In the genomic region with DNA sequence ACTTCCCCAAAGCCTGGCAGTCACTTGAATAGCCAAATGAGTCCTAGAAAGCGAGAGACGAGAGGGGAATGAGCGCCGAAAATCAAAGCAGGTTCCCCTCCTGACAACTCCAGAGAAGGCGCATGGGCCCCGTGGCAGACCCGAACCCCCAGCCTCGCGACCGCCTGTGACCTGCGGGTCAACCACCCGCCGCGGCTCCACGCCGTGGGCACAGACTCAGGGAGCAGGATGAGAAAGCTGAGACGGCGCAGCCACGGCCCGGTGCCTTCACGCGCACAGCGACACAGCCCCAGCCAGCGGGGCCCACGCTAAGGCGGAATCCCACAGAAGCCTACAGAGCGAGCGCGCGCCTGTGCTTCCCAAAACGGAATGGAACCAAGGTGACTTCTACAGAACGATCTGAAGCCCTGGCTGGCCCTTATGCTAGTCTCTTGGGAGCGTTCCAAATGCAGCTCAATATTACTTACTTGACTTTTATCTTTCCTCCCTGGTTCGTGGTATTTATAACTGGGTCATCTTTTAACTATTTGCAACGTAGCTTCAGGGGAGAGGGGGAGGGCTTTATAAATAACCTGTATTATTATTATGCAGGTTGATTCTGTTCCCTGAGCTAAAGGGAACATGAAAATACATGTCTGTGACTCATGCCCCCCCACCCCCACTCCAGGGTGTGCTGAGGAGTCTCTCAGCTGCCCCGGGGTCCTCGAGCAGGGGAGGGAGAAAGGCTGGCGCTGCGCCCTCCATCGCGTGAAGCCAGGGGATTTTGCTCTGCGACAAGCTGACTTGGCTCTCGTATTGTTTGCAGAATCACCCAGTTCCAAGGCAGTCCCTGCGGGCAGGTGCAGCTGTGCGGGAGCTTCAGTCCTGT, we compare ENCODE assay signal across 10 cellular contexts. TPM values are rescaled to one million over a fixed set of nuclear protein-coding genes. Genes with fewer than 3 reads are reported as not detected.
A peak's percentile ranks its signal among the peaks of the same experiment; 100 is the strongest.
DNase-seq lines count a peak whose midpoint lies in the region; ATAC-seq and TF ChIP-seq lines count a peak whose summit lies in the region.
"Had no signal": no experiment of that assay in that cellular context is flagged by ENCODE, and none has a peak within 500 bp of the region (broad histone marks: within the 10 kb centered on the region; RNA-seq: fewer than 3 reads in every experiment).

No MANE protein-coding gene starts in this region.

- H3K9ac ChIP-seq in colonic mucosa (ENCODE audit: low read depth in 2 of 2, low read length in 2 of 2), result no peak overlapping the region

- H3K27me3 ChIP-seq in GM23338 (ENCODE audit: insufficient read depth) (peaks cover 88% of the 10 kb centered on the region), colonic mucosa (peaks cover 70% of the 10 kb centered on the region)

- H3K4me3 Mint-ChIP-seq in GM23338, result peak overlapping the region; percentile 78
- no peak overlapping the region for H3K4me3 Mint-ChIP-seq in natural killer cell treated with Interleukin-12 subunit alpha and Interleukin-12 subunit beta and Interleukin-15 and Interleukin-18, amount 100 ng/mL, for 72 hours

- peak overlapping the region; percentile 72 for H2AFZ ChIP-seq in GM23338

- no peak; the same call in 2 of the 3 replicates for ATAC-seq in GM23338
- no peak for ATAC-seq in natural killer cell treated with Interleukin-12 subunit alpha and Interleukin-12 subunit beta and Interleukin-15 and Interleukin-18, amount 100 ng/mL, for 72 hours

- H3K4me3 ChIP-seq in GM23338 (peak overlapping the region; percentile 71), colonic mucosa (no peak overlapping the region)

- intact Hi-C loops in colonic mucosa (cut with DNase I), result no loop called here

- H3K27me3 Mint-ChIP-seq in GM23338 (ENCODE audit: insufficient read depth, low read depth, poor library complexity), result peaks cover 86% of the 10 kb centered on the region
- H3K27me3 Mint-ChIP-seq in natural killer cell treated with Interleukin-12 subunit alpha and Interleukin-12 subunit beta and Interleukin-15 and Interleukin-18, amount 100 ng/mL, for 72 hours, result peaks cover 44 to 51% of the 10 kb centered on the region in 2 donors

- H3K4me1 ChIP-seq in GM23338 (ENCODE audit: insufficient read depth) (peaks cover 55% of the 10 kb centered on the region), colonic mucosa (no peaks in the 10 kb centered on the region)

- H3K4me1 Mint-ChIP-seq in GM23338, result peaks cover 64% of the 10 kb centered on the region
- peaks cover 5 to 11% of the 10 kb centered on the region in 2 donors for H3K4me1 Mint-ChIP-seq in natural killer cell treated with Interleukin-12 subunit alpha and Interleukin-12 subunit beta and Interleukin-15 and Interleukin-18, amount 100 ng/mL, for 72 hours (ENCODE audit: low read depth in 2 of 2)

- DNase-seq in GM23338 (ENCODE audit: low spot score) (peak; percentile 48), NCI-H2196 (lab: John Stamatoyannopoulos, UW; ENCODE audit: unreplicated experiment) (peak; percentile 62), colonic mucosa (peak; percentile 12), pons (ENCODE audit: low spot score) (no peak), activated gamma-delta T cell treated with Interleukin-2 at 50 U/mL for 16 hours (no peak), OCI-M2 (lab: John Stamatoyannopoulos, UW; ENCODE audit: unreplicated experiment) (no peak), inferior parietal cortex (ENCODE audit: extremely low spot score) (no peak)
- peak; percentile 56 for DNase-seq in natural killer cell treated with Interleukin-12 subunit alpha and Interleukin-12 subunit beta and Interleukin-15 and Interleukin-18, amount 100 ng/mL, for 72 hours (ENCODE audit: low spot score)
- DNase-seq: stimulated activated CD8-positive, alpha-beta memory T cell treated with anti-CD3 and anti-CD28 coated beads, Interleukin-4, amount 100 ng/mL, for 48 hours had no signal

- no peak overlapping the region for H3K27ac Mint-ChIP-seq in GM23338
- no peak overlapping the region for H3K27ac Mint-ChIP-seq in natural killer cell treated with Interleukin-12 subunit alpha and Interleukin-12 subunit beta and Interleukin-15 and Interleukin-18, amount 100 ng/mL, for 72 hours

- TF ChIP-seq CTCF in GM23338 (conservative IDR thresholded peaks at IDR 0.05; ENCODE audit: low read depth in 2 of 2), result no peak
- no peak for TF ChIP-seq CTCF in colonic mucosa (IDR thresholded peaks at IDR 0.05)

- H3K4me2 ChIP-seq in GM23338, result peak overlapping the region; percentile 95

- H4K20me1 ChIP-seq in GM23338 (replicated peaks; ENCODE audit: insufficient read depth), result no peaks in the 10 kb centered on the region

- H3K36me3 ChIP-seq in GM23338 (ENCODE audit: insufficient read depth) (no peaks in the 10 kb centered on the region), colonic mucosa (no peaks in the 10 kb centered on the region)

- no peaks in the 10 kb centered on the region for H3K9me2 ChIP-seq in GM23338 (ENCODE audit: insufficient read depth)

- H3K36me3 Mint-ChIP-seq in GM23338 (ENCODE audit: low read depth), result no peaks in the 10 kb centered on the region
- H3K36me3 Mint-ChIP-seq in natural killer cell treated with Interleukin-12 subunit alpha and Interleukin-12 subunit beta and Interleukin-15 and Interleukin-18, amount 100 ng/mL, for 72 hours, result peaks cover 9% of the 10 kb centered on the region

- H3K9me3 ChIP-seq in colonic mucosa, result no peaks in the 10 kb centered on the region

- peaks cover 31% of the 10 kb centered on the region for H3F3A ChIP-seq in GM23338 (replicated peaks; ENCODE audit: low read depth)

- H3K9me3 Mint-ChIP-seq in GM23338, result no peaks in the 10 kb centered on the region
- no peaks in the 10 kb centered on the region for H3K9me3 Mint-ChIP-seq in natural killer cell treated with Interleukin-12 subunit alpha and Interleukin-12 subunit beta and Interleukin-15 and Interleukin-18, amount 100 ng/mL, for 72 hours

- H3K27ac ChIP-seq in GM23338 (ENCODE audit: low read depth) (no peak overlapping the region), colonic mucosa (no peak overlapping the region)

- no peaks in the 10 kb centered on the region for H3K79me2 ChIP-seq in GM23338 (replicated peaks; ENCODE audit: insufficient read depth)

TF ChIP-seq in GM23338, 12 proteins besides CTCF, POLR2A, EP300 and RAD21:
- no peak for TF ChIP-seq JUNB (IDR thresholded peaks at IDR 0.05; ENCODE audit: unreplicated experiment)
- TF ChIP-seq EZH2 (IDR thresholded peaks at IDR 0.05; ENCODE audit: low read depth, unreplicated experiment), result peak; percentile 84

RNA-seq across cellular contexts. Expression of a gene that starts 1.7 kb away (rescaled TPM):
- 0.35 TPM in 1 of 2 replicates, not detected in the other for total RNA-seq in GM23338 (2014; rRNA removed; shearing (Covaris generic))
- polyA plus RNA-seq in GM23338 (2016; fragmentation: Nextera tagmentation; extraction: Ambion mirVana), result 0.45 and 0.92 TPM in 2 replicates
- not detected for total RNA-seq in colonic mucosa
- total RNA-seq in natural killer cell treated with Interleukin-12 subunit alpha and Interleukin-12 subunit beta and Interleukin-15 and Interleukin-18, amount 100 ng/mL, for 72 hours, result not detected
- total RNA-seq: mononuclear cell had no signal

RNA-seq across cellular contexts. Expression of a gene that starts 12.7 kb away (rescaled TPM):
- not detected in 2 replicates for total RNA-seq in GM23338 (2014; rRNA removed; shearing (Covaris generic))
- polyA plus RNA-seq in GM23338 (2016; fragmentation: Nextera tagmentation; extraction: Ambion mirVana), result not detected in 2 replicates
- not detected for total RNA-seq in colonic mucosa
- not detected for total RNA-seq in natural killer cell treated with Interleukin-12 subunit alpha and Interleukin-12 subunit beta and Interleukin-15 and Interleukin-18, amount 100 ng/mL, for 72 hours
- total RNA-seq: mononuclear cell had no signal

RNA-seq across cellular contexts. Expression of a gene that starts 27.7 kb away (rescaled TPM):
- not detected in 2 replicates for total RNA-seq in GM23338 (2014; rRNA removed; shearing (Covaris generic))
- not detected in 2 replicates for polyA plus RNA-seq in GM23338 (2016; fragmentation: Nextera tagmentation; extraction: Ambion mirVana)
- total RNA-seq in colonic mucosa, result not detected
- total RNA-seq in natural killer cell treated with Interleukin-12 subunit alpha and Interleukin-12 subunit beta and Interleukin-15 and Interleukin-18, amount 100 ng/mL, for 72 hours, result not detected
- total RNA-seq: mononuclear cell had no signal

RNA-seq across cellular contexts. Expression of a gene that starts 42.9 kb away (rescaled TPM):
- not detected in 2 replicates for total RNA-seq in GM23338 (2014; rRNA removed; shearing (Covaris generic))
- not detected in 2 replicates for polyA plus RNA-seq in GM23338 (2016; fragmentation: Nextera tagmentation; extraction: Ambion mirVana)
- not detected for total RNA-seq in colonic mucosa
- total RNA-seq in natural killer cell treated with Interleukin-12 subunit alpha and Interleukin-12 subunit beta and Interleukin-15 and Interleukin-18, amount 100 ng/mL, for 72 hours, result not detected
- total RNA-seq: mononuclear cell had no signal

RNA-seq across cellular contexts. Expression of a gene that starts 51.9 kb away (rescaled TPM):
- not detected in 2 replicates for total RNA-seq in GM23338 (2014; rRNA removed; shearing (Covaris generic))
- polyA plus RNA-seq in GM23338 (2016; fragmentation: Nextera tagmentation; extraction: Ambion mirVana), result not detected in 2 replicates
- total RNA-seq in colonic mucosa, result not detected
- total RNA-seq in natural killer cell treated with Interleukin-12 subunit alpha and Interleukin-12 subunit beta and Interleukin-15 and Interleukin-18, amount 100 ng/mL, for 72 hours, result not detected
- total RNA-seq: mononuclear cell had no signal

Comparison
In these comparisons a context has a peak if more than half of its experiments do, and no peak if none do; other contexts are left out.
1. DNase-seq: peak in GM23338 (single experiment), NCI-H2196 (single experiment), colonic mucosa (single experiment) and natural killer cell treated with Interleukin-12 subunit alpha and Interleukin-12 subunit beta and Interleukin-15 and Interleukin-18, amount 100 ng/mL, for 72 hours (single experiment); none in pons (single experiment), activated gamma-delta T cell treated with Interleukin-2 at 50 U/mL for 16 hours (single experiment), OCI-M2 (single experiment) and inferior parietal cortex (single experiment).